In the genomic region with DNA sequence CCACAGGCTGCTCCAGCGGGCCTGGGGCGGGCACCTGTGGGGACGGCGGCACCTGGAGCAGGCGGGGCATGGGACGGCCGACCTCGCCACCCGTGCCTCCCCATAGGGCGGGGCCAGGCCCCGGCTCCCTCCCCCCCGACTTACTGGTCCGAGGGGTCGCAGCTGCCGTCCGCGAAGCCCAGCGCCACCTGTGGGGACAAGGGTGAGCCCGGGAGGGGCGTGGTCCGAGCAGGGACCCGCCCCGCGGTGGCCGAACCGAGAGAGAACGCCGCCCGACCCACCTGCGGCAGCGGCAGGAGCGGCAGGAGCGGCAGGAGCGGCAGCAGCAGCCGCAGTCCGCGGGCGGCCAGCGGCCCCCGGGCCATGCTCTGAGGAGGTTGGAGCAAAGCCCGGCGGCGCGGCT, we compare ENCODE assay signal across 8 cellular contexts. TPM values are rescaled to one million over a fixed set of nuclear protein-coding genes. Genes with fewer than 3 reads are reported as not detected.
DNase-seq lines count a peak whose midpoint lies in the region; ATAC-seq lines count a peak whose summit lies in the region.

A gene (minus strand): TSS at position 379 of the 403 bp plus-strand sequence. CDS start 14 bp downstream, at position 365.

- H2BK120ac ChIP-seq in mesenchymal stem cell (ENCODE audit: low read depth, low read length), result peak within 1 kb of the TSS; percentile 24

- WGBS in mesenchymal stem cell, result 2% methylated on average over 18 of the region's 44 CpGs

- H4K8ac ChIP-seq in mesenchymal stem cell (ENCODE audit: low read length), result peak within 1 kb of the TSS; percentile 85

- peak within 1 kb of the TSS; percentile 85 for H4K91ac ChIP-seq in mesenchymal stem cell (ENCODE audit: low read length)

- H3K36me3 ChIP-seq in adipocyte (ENCODE audit: control insufficient read depth, insufficient read depth, low read length, severe bottlenecking) (no peaks in the 10 kb centered on the region), mesenchymal stem cell (ENCODE audit: control insufficient read depth in 1 of 2, insufficient read depth in 2 of 2, low read depth in 1 of 2, low read length in 2 of 2) (no peaks in the 10 kb centered on the region)

- H3K4ac ChIP-seq in mesenchymal stem cell (ENCODE audit: low read depth in 1 of 2, low read length in 2 of 2), result peak within 1 kb of the TSS; percentile 19 to 70

- peak within 1 kb of the TSS in 1 of 2 experiments; percentile 19 for H3K14ac ChIP-seq in mesenchymal stem cell (ENCODE audit: low read length in 2 of 2)

- no peak within 1 kb of the TSS for H2BK5ac ChIP-seq in mesenchymal stem cell (ENCODE audit: low read depth, low read length, poor library complexity, severe bottlenecking)

- peaks cover 8% of the 10 kb centered on the region for H3K4me1 ChIP-seq in adipocyte (ENCODE audit: control insufficient read depth, insufficient read depth, low read length)
- H3K4me1 ChIP-seq in mesenchymal stem cell (ENCODE audit: control insufficient read depth, insufficient read depth, low read depth, low read length), result peaks cover 18% of the 10 kb centered on the region

- H3K27ac ChIP-seq in mesenchymal stem cell (ENCODE audit: low read length, poor library complexity, severe bottlenecking), result no peak within 1 kb of the TSS

- H3K9ac ChIP-seq in adipocyte (ENCODE audit: low read length), result no peak within 1 kb of the TSS
- no peak within 1 kb of the TSS for H3K9ac ChIP-seq in mesenchymal stem cell (ENCODE audit: low read length)

- ATAC-seq in HG03354 (IDR thresholded peaks at IDR 0.05; ENCODE audit: poor library complexity, severe bottlenecking, unreplicated experiment) (peak; percentile 33), GM18861 (IDR thresholded peaks at IDR 0.05; ENCODE audit: unreplicated experiment) (no peak)

- H2AFZ ChIP-seq in mesenchymal stem cell (ENCODE audit: low read depth, low read length), result peak within 1 kb of the TSS; percentile 70

- H3K9me3 ChIP-seq in adipocyte (ENCODE audit: control insufficient read depth, low read length) (no peaks in the 10 kb centered on the region), mesenchymal stem cell (ENCODE audit: control insufficient read depth, low read length) (no peaks in the 10 kb centered on the region)

- peak within 1 kb of the TSS; percentile 86 for H3K4me2 ChIP-seq in mesenchymal stem cell (ENCODE audit: low read length, poor library complexity, severe bottlenecking)

- no peak within 1 kb of the TSS for H3K23ac ChIP-seq in mesenchymal stem cell (ENCODE audit: low read length in 2 of 2)

- peak within 1 kb of the TSS; percentile 26 for H2BK15ac ChIP-seq in mesenchymal stem cell (ENCODE audit: low read depth, poor library complexity, severe bottlenecking)

- no peak within 1 kb of the TSS for H2AK5ac ChIP-seq in mesenchymal stem cell (ENCODE audit: low read length, severe bottlenecking)

- no peaks in the 10 kb centered on the region for H3K79me1 ChIP-seq in mesenchymal stem cell (replicated peaks; ENCODE audit: low read length, poor library complexity, severe bottlenecking)

- H3K4me3 ChIP-seq in adipocyte (ENCODE audit: low read length) (peak within 1 kb of the TSS; percentile 74), mesenchymal stem cell (ENCODE audit: insufficient read depth in 1 of 2, low read depth in 1 of 2, low read length in 2 of 2) (peak within 1 kb of the TSS; percentile 62 to 63)

- H3K18ac ChIP-seq in mesenchymal stem cell (ENCODE audit: low read depth in 1 of 2, low read length in 2 of 2), result peak within 1 kb of the TSS; percentile 82 to 92

- H2BK12ac ChIP-seq in mesenchymal stem cell (ENCODE audit: low read length in 2 of 2), result peak within 1 kb of the TSS; percentile 38 to 87

- DNase-seq in activated gamma-delta T cell (lab: John Stamatoyannopoulos, UW) (peak; percentile 59), activated gamma-delta T cell treated with Interleukin-2 at 50 U/mL for 16 hours (no peak), adipocyte (ENCODE audit: low read depth) (no peak), mesenchymal stem cell (no peak), NCI-H2171 treated with DMSO at 0.1 percent for 48 hours (lab: John Stamatoyannopoulos, UW) (no peak), posterior cingulate gyrus (no peak)

- H3K27me3 ChIP-seq in adipocyte (replicated peaks; ENCODE audit: control insufficient read depth, insufficient read depth, low read length) (peaks cover 23% of the 10 kb centered on the region), mesenchymal stem cell (ENCODE audit: control insufficient read depth in 1 of 2, insufficient read depth in 1 of 2, low read length in 2 of 2) (peaks cover 0 to 44% of the 10 kb centered on the region in 2 experiments)

- intact Hi-C loops in posterior cingulate gyrus (cut with DNase I), result no loop called here

RNA-seq across cellular contexts. Expression of the gene that starts here (rescaled TPM):
- polyA plus RNA-seq in mesenchymal stem cell (2013, experiment 1 of 2), result 0.95 TPM
- 1.1 TPM for polyA plus RNA-seq in mesenchymal stem cell (2013, experiment 2 of 2)
